Comparison of ENCODE assay signal across 1 cellular context in genomic region chr2:26768759-26769500, GRCh38.
TF ChIP-seq lines count a peak whose summit lies in the region.

No MANE protein-coding gene starts in this region.

TF ChIP-seq in K562, 482 proteins besides CTCF, POLR2A, EP300 and RAD21 (continued from another document and continues in another):
- TF ChIP-seq, protein P1, sequence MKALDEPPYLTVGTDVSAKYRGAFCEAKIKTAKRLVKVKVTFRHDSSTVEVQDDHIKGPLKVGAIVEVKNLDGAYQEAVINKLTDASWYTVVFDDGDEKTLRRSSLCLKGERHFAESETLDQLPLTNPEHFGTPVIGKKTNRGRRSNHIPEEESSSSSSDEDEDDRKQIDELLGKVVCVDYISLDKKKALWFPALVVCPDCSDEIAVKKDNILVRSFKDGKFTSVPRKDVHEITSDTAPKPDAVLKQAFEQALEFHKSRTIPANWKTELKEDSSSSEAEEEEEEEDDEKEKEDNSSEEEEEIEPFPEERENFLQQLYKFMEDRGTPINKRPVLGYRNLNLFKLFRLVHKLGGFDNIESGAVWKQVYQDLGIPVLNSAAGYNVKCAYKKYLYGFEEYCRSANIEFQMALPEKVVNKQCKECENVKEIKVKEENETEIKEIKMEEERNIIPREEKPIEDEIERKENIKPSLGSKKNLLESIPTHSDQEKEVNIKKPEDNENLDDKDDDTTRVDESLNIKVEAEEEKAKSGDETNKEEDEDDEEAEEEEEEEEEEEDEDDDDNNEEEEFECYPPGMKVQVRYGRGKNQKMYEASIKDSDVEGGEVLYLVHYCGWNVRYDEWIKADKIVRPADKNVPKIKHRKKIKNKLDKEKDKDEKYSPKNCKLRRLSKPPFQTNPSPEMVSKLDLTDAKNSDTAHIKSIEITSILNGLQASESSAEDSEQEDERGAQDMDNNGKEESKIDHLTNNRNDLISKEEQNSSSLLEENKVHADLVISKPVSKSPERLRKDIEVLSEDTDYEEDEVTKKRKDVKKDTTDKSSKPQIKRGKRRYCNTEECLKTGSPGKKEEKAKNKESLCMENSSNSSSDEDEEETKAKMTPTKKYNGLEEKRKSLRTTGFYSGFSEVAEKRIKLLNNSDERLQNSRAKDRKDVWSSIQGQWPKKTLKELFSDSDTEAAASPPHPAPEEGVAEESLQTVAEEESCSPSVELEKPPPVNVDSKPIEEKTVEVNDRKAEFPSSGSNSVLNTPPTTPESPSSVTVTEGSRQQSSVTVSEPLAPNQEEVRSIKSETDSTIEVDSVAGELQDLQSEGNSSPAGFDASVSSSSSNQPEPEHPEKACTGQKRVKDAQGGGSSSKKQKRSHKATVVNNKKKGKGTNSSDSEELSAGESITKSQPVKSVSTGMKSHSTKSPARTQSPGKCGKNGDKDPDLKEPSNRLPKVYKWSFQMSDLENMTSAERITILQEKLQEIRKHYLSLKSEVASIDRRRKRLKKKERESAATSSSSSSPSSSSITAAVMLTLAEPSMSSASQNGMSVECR (CRISPR knock-in tag; IDR thresholded peaks at IDR 0.05): peak; percentile 87
- TF ChIP-seq ZNF77 (CRISPR knock-in tag; IDR thresholded peaks at IDR 0.05): no peak
- TF ChIP-seq ZNF639 (CRISPR knock-in tag; conservative IDR thresholded peaks at IDR 0.05 in 1 of 2, IDR thresholded peaks at IDR 0.05 in 1 of 2): peak in 1 of 2 experiments; percentile 48; a peak in 1 of 4 replicates
- no peak for TF ChIP-seq POLR2H (tag; IDR thresholded peaks at IDR 0.05; ENCODE audit: low read depth)
- TF ChIP-seq, protein P2, sequence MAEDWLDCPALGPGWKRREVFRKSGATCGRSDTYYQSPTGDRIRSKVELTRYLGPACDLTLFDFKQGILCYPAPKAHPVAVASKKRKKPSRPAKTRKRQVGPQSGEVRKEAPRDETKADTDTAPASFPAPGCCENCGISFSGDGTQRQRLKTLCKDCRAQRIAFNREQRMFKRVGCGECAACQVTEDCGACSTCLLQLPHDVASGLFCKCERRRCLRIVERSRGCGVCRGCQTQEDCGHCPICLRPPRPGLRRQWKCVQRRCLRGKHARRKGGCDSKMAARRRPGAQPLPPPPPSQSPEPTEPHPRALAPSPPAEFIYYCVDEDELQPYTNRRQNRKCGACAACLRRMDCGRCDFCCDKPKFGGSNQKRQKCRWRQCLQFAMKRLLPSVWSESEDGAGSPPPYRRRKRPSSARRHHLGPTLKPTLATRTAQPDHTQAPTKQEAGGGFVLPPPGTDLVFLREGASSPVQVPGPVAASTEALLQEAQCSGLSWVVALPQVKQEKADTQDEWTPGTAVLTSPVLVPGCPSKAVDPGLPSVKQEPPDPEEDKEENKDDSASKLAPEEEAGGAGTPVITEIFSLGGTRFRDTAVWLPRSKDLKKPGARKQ (CRISPR knock-in tag; IDR thresholded peaks at IDR 0.05): no peak
- TF ChIP-seq HDAC8 (tag; IDR thresholded peaks at IDR 0.05): peak; percentile 61; the same call in 1 of the 2 replicates
- TF ChIP-seq PTTG1 (tag; IDR thresholded peaks at IDR 0.05; ENCODE audit: low read depth): no peak
- TF ChIP-seq TOE1 (IDR thresholded peaks at IDR 0.05; ENCODE audit: borderline replicate concordance): peak; percentile 80
- TF ChIP-seq TOE1 (CRISPR knock-in tag; IDR thresholded peaks at IDR 0.05; ENCODE audit: borderline replicate concordance, low read depth): 0 out of 2 replicates have a peak, but pooled peaks have one; percentile 73
- no peak for TF ChIP-seq PCBP2 (IDR thresholded peaks at IDR 0.05; ENCODE audit: low read depth, low read length, poor library complexity, severe bottlenecking)
- TF ChIP-seq RERE (CRISPR knock-in tag; IDR thresholded peaks at IDR 0.05; ENCODE audit: borderline replicate concordance): no peak
- TF ChIP-seq ZNF146 (CRISPR knock-in tag; IDR thresholded peaks at IDR 0.05; ENCODE audit: unreplicated experiment): no peak
- no peak for TF ChIP-seq GTF2F1 (IDR thresholded peaks at IDR 0.05; ENCODE audit: low read depth, low read length)
- TF ChIP-seq MGA (IDR thresholded peaks at IDR 0.05): peak; percentile 96
- TF ChIP-seq, protein P3, sequence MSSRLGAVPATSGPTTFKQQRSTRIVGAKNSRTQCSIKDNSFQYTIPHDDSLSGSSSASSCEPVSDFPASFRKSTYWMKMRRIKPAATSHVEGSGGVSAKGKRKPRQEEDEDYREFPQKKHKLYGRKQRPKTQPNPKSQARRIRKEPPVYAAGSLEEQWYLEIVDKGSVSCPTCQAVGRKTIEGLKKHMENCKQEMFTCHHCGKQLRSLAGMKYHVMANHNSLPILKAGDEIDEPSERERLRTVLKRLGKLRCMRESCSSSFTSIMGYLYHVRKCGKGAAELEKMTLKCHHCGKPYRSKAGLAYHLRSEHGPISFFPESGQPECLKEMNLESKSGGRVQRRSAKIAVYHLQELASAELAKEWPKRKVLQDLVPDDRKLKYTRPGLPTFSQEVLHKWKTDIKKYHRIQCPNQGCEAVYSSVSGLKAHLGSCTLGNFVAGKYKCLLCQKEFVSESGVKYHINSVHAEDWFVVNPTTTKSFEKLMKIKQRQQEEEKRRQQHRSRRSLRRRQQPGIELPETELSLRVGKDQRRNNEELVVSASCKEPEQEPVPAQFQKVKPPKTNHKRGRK (tag; IDR thresholded peaks at IDR 0.05): no peak
- TF ChIP-seq CEBPG (CRISPR knock-in tag; IDR thresholded peaks at IDR 0.05): peak; percentile 59
- TF ChIP-seq CEBPG (tag; conservative IDR thresholded peaks at IDR 0.05 in 1 of 2, IDR thresholded peaks at IDR 0.05 in 1 of 2): no peak
- peak; percentile 49 for TF ChIP-seq CREB1 (IDR thresholded peaks at IDR 0.05)
- peak; percentile 65 for TF ChIP-seq CREB1 (CRISPR knock-in tag; IDR thresholded peaks at IDR 0.05)
- no peak for TF ChIP-seq FOXK1 (CRISPR knock-in tag; IDR thresholded peaks at IDR 0.05; ENCODE audit: borderline replicate concordance)
- TF ChIP-seq DMBX1 (CRISPR knock-in tag; IDR thresholded peaks at IDR 0.05; ENCODE audit: borderline replicate concordance): peak; percentile 95
- TF ChIP-seq RBM34 (IDR thresholded peaks at IDR 0.05; ENCODE audit: borderline replicate concordance, insufficient read depth, low read length): no peak
- no peak for TF ChIP-seq ZNF253 (CRISPR knock-in tag; conservative IDR thresholded peaks at IDR 0.05)
- TF ChIP-seq ZNF695 (CRISPR knock-in tag; IDR thresholded peaks at IDR 0.05): no peak
- peak; percentile 95 for TF ChIP-seq MYC (IDR thresholded peaks at IDR 0.05; ENCODE audit: low read depth, low read length)
- TF ChIP-seq MYC (CRISPR knock-in tag; IDR thresholded peaks at IDR 0.05; ENCODE audit: borderline replicate concordance, low read depth): 0 out of 2 replicates have a peak, but pooled peaks have one; percentile 36
- TF ChIP-seq ZNF76 (CRISPR knock-in tag; IDR thresholded peaks at IDR 0.05; ENCODE audit: borderline replicate concordance): 0 out of 2 replicates have a peak, but pooled peaks have one; percentile 59
- TF ChIP-seq IFI16 (CRISPR knock-in tag; IDR thresholded peaks at IDR 0.05): no peak
- no peak for TF ChIP-seq TSC22D4 (tag; IDR thresholded peaks at IDR 0.05)
